ENCODE assay signal across 1 cellular context in the genomic region with DNA sequence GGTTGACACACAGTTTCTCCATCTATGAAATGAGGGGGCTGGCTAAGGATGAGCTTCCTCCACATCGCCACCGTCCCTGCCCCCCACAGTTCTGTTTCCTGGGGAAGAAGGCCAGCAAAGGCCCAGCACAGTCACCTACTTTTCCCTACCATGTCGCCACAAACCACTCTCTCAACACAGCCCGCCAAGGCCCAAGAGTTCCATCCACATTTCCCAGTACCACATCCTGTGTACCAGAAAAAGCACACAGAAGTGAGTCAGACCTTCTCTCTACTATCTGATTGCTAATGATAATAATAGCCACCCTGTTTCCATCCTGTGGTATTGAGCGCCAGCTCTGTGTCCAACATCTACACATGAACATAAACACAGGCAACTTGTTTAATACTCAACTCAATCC.
TF ChIP-seq lines count a peak whose summit lies in the region.

No MANE protein-coding gene starts in this region.

TF ChIP-seq in K562, 482 proteins besides CTCF, POLR2A, EP300 and RAD21 (continued from another document):
- TF ChIP-seq, protein P1, sequence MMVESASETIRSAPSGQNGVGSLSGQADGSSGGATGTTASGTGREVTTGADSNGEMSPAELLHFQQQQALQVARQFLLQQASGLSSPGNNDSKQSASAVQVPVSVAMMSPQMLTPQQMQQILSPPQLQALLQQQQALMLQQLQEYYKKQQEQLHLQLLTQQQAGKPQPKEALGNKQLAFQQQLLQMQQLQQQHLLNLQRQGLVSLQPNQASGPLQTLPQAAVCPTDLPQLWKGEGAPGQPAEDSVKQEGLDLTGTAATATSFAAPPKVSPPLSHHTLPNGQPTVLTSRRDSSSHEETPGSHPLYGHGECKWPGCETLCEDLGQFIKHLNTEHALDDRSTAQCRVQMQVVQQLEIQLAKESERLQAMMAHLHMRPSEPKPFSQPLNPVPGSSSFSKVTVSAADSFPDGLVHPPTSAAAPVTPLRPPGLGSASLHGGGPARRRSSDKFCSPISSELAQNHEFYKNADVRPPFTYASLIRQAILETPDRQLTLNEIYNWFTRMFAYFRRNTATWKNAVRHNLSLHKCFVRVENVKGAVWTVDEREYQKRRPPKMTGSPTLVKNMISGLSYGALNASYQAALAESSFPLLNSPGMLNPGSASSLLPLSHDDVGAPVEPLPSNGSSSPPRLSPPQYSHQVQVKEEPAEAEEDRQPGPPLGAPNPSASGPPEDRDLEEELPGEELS (CRISPR knock-in tag; IDR thresholded peaks at IDR 0.05; ENCODE audit: borderline replicate concordance): 0 out of 2 replicates have a peak, but pooled peaks have one; percentile 30
- TF ChIP-seq, protein P2, sequence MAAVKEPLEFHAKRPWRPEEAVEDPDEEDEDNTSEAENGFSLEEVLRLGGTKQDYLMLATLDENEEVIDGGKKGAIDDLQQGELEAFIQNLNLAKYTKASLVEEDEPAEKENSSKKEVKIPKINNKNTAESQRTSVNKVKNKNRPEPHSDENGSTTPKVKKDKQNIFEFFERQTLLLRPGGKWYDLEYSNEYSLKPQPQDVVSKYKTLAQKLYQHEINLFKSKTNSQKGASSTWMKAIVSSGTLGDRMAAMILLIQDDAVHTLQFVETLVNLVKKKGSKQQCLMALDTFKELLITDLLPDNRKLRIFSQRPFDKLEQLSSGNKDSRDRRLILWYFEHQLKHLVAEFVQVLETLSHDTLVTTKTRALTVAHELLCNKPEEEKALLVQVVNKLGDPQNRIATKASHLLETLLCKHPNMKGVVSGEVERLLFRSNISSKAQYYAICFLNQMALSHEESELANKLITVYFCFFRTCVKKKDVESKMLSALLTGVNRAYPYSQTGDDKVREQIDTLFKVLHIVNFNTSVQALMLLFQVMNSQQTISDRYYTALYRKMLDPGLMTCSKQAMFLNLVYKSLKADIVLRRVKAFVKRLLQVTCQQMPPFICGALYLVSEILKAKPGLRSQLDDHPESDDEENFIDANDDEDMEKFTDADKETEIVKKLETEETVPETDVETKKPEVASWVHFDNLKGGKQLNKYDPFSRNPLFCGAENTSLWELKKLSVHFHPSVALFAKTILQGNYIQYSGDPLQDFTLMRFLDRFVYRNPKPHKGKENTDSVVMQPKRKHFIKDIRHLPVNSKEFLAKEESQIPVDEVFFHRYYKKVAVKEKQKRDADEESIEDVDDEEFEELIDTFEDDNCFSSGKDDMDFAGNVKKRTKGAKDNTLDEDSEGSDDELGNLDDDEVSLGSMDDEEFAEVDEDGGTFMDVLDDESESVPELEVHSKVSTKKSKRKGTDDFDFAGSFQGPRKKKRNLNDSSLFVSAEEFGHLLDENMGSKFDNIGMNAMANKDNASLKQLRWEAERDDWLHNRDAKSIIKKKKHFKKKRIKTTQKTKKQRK (IDR thresholded peaks at IDR 0.05; ENCODE audit: borderline replicate concordance, low read depth, low read length): no peak
- TF ChIP-seq ATF1 (CRISPR knock-in tag; IDR thresholded peaks at IDR 0.05) (no peak), ATF1 (tag; IDR thresholded peaks at IDR 0.05) (no peak), ZNF232 (CRISPR knock-in tag; IDR thresholded peaks at IDR 0.05) (no peak), ZNF239 (CRISPR knock-in tag; IDR thresholded peaks at IDR 0.05) (no peak), SMAD4 (CRISPR knock-in tag; conservative IDR thresholded peaks at IDR 0.05) (0 out of 2 replicates have a peak, but pooled peaks have one; percentile 39), JUND (IDR thresholded peaks at IDR 0.05; ENCODE audit: borderline replicate concordance, low read depth, low read length) (peak; percentile 86), JUND (tag; IDR thresholded peaks at IDR 0.05; ENCODE audit: borderline replicate concordance, low read depth, low read length) (peak; percentile 75; the same call in 1 of the 3 replicates), HDAC2 (IDR thresholded peaks at IDR 0.05) (no peak), MTA1 (IDR thresholded peaks at IDR 0.05; ENCODE audit: borderline replicate concordance) (no peak), KDM1A (IDR thresholded peaks at IDR 0.05) (peak in 1 of 2 experiments; percentile 70; a peak in 2 of 4 replicates), DIDO1 (tag; IDR thresholded peaks at IDR 0.05; ENCODE audit: low read depth) (no peak), CBX3 (IDR thresholded peaks at IDR 0.05; ENCODE audit: borderline replicate concordance in 1 of 2, low read length in 2 of 2) (no peak), SMARCA4 (IDR thresholded peaks at IDR 0.05) (peak; percentile 72; the same call in 1 of the 2 replicates), DMBX1 (CRISPR knock-in tag; IDR thresholded peaks at IDR 0.05; ENCODE audit: borderline replicate concordance) (peak; percentile 19; the same call in 1 of the 2 replicates), SOX6 (IDR thresholded peaks at IDR 0.05) (peak; percentile 18; the same call in 1 of the 2 replicates), FOS (IDR thresholded peaks at IDR 0.05; ENCODE audit: extremely low read depth, insufficient read length) (peak; percentile 7), CCAR2 (IDR thresholded peaks at IDR 0.05; ENCODE audit: low read depth, low read length) (no peak), MAZ (CRISPR knock-in tag; conservative IDR thresholded peaks at IDR 0.05 in 1 of 2, IDR thresholded peaks at IDR 0.05 in 1 of 2) (peak; percentile 32 to 36; a peak in 1 of 4 replicates), SIRT6 (IDR thresholded peaks at IDR 0.05; ENCODE audit: low read depth, low read length) (no peak), CTBP1 (IDR thresholded peaks at IDR 0.05; ENCODE audit: borderline replicate concordance) (peak; percentile 59; the same call in 1 of the 2 replicates), GABPA (tag; conservative IDR thresholded peaks at IDR 0.05; ENCODE audit: low read depth) (peak; percentile 30; the same call in 1 of the 2 replicates), NFE2L1 (tag; IDR thresholded peaks at IDR 0.05; ENCODE audit: borderline replicate concordance, low read depth) (no peak), KDM2B (CRISPR knock-in tag; IDR thresholded peaks at IDR 0.05) (no peak), ETV5 (CRISPR knock-in tag; IDR thresholded peaks at IDR 0.05; ENCODE audit: low read depth) (0 out of 2 replicates have a peak, but pooled peaks have one; percentile 34), RB1 (IDR thresholded peaks at IDR 0.05; ENCODE audit: low read depth) (no peak), CBX8 (IDR thresholded peaks at IDR 0.05; ENCODE audit: borderline replicate concordance, extremely low read depth, low read depth, low read length, poor library complexity, severe bottlenecking) (no peak), MTA2 (IDR thresholded peaks at IDR 0.05; ENCODE audit: low read depth) (no peak), BHLHE40 (IDR thresholded peaks at IDR 0.05; ENCODE audit: low read length) (no peak), PPARD (CRISPR knock-in tag; IDR thresholded peaks at IDR 0.05) (no peak), SMARCE1 (IDR thresholded peaks at IDR 0.05) (peak; percentile 75; the same call in 1 of the 2 replicates), ZNF77 (CRISPR knock-in tag; IDR thresholded peaks at IDR 0.05) (no peak), FOXA3 (CRISPR knock-in tag; conservative IDR thresholded peaks at IDR 0.05 in 1 of 2, IDR thresholded peaks at IDR 0.05 in 1 of 2) (0 out of 4 replicates have a peak, but pooled peaks of 1 of the 2 experiments have one; percentile 26), ARID1B (IDR thresholded peaks at IDR 0.05) (peak; percentile 61; the same call in 1 of the 2 replicates), MEF2D (tag; conservative IDR thresholded peaks at IDR 0.05; ENCODE audit: low read depth) (peak; percentile 89), NFE2 (IDR thresholded peaks at IDR 0.05; ENCODE audit: low read depth) (0 out of 2 replicates have a peak, but pooled peaks have one; percentile 9), DPF2 (IDR thresholded peaks at IDR 0.05) (peak; percentile 58), TEAD4 (IDR thresholded peaks at IDR 0.05; ENCODE audit: low read length) (peak; percentile 44; the same call in 1 of the 2 replicates), TEAD4 (CRISPR knock-in tag; IDR thresholded peaks at IDR 0.05; ENCODE audit: borderline replicate concordance) (no peak), ZNF311 (CRISPR knock-in tag; IDR thresholded peaks at IDR 0.05) (0 out of 2 replicates have a peak, but pooled peaks have one; percentile 20), FOSL1 (tag; conservative IDR thresholded peaks at IDR 0.05) (peak; percentile 92), CBFA2T3 (IDR thresholded peaks at IDR 0.05) (0 out of 2 replicates have a peak, but pooled peaks have one; percentile 11), NR2C2 (CRISPR knock-in tag; IDR thresholded peaks at IDR 0.05) (no peak), NR2C2 (tag; IDR thresholded peaks at IDR 0.05) (peak; percentile 37; the same call in 1 of the 2 replicates), ETV1 (tag; conservative IDR thresholded peaks at IDR 0.05; ENCODE audit: low read depth) (peak; percentile 51), ZNF589 (CRISPR knock-in tag; IDR thresholded peaks at IDR 0.05; ENCODE audit: low read depth) (0 out of 2 replicates have a peak, but pooled peaks have one; percentile 31), GATA2 (CRISPR knock-in tag; IDR thresholded peaks at IDR 0.05) (0 out of 2 replicates have a peak, but pooled peaks have one; percentile 23)
- TF ChIP-seq, protein P3, sequence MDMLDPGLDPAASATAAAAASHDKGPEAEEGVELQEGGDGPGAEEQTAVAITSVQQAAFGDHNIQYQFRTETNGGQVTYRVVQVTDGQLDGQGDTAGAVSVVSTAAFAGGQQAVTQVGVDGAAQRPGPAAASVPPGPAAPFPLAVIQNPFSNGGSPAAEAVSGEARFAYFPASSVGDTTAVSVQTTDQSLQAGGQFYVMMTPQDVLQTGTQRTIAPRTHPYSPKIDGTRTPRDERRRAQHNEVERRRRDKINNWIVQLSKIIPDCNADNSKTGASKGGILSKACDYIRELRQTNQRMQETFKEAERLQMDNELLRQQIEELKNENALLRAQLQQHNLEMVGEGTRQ (CRISPR knock-in tag; IDR thresholded peaks at IDR 0.05): no peak
- TF ChIP-seq, protein P4, sequence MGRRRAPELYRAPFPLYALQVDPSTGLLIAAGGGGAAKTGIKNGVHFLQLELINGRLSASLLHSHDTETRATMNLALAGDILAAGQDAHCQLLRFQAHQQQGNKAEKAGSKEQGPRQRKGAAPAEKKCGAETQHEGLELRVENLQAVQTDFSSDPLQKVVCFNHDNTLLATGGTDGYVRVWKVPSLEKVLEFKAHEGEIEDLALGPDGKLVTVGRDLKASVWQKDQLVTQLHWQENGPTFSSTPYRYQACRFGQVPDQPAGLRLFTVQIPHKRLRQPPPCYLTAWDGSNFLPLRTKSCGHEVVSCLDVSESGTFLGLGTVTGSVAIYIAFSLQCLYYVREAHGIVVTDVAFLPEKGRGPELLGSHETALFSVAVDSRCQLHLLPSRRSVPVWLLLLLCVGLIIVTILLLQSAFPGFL (CRISPR knock-in tag; IDR thresholded peaks at IDR 0.05): no peak
- TF ChIP-seq, protein P5, sequence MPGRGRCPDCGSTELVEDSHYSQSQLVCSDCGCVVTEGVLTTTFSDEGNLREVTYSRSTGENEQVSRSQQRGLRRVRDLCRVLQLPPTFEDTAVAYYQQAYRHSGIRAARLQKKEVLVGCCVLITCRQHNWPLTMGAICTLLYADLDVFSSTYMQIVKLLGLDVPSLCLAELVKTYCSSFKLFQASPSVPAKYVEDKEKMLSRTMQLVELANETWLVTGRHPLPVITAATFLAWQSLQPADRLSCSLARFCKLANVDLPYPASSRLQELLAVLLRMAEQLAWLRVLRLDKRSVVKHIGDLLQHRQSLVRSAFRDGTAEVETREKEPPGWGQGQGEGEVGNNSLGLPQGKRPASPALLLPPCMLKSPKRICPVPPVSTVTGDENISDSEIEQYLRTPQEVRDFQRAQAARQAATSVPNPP (IDR thresholded peaks at IDR 0.05; ENCODE audit: borderline replicate concordance, insufficient read depth, insufficient read length): no peak
- TF ChIP-seq, protein P6, sequence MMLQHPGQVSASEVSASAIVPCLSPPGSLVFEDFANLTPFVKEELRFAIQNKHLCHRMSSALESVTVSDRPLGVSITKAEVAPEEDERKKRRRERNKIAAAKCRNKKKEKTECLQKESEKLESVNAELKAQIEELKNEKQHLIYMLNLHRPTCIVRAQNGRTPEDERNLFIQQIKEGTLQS (IDR thresholded peaks at IDR 0.05): peak; percentile 74
- TF ChIP-seq, protein P6 (CRISPR knock-in tag; conservative IDR thresholded peaks at IDR 0.05): no peak
- TF ChIP-seq, protein P7, sequence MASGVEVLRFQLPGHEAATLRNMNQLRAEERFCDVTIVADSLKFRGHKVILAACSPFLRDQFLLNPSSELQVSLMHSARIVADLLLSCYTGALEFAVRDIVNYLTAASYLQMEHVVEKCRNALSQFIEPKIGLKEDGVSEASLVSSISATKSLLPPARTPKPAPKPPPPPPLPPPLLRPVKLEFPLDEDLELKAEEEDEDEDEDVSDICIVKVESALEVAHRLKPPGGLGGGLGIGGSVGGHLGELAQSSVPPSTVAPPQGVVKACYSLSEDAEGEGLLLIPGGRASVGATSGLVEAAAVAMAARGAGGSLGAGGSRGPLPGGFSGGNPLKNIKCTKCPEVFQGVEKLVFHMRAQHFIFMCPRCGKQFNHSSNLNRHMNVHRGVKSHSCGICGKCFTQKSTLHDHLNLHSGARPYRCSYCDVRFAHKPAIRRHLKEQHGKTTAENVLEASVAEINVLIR (CRISPR knock-in tag; IDR thresholded peaks at IDR 0.05): 0 out of 2 replicates have a peak, but pooled peaks have one; percentile 9
